In genomic region chr7:131109757-131110293, GRCh38 we compare ENCODE assay signal across 8 cellular contexts.
DNase-seq lines count a peak whose midpoint lies in the region; ATAC-seq and TF ChIP-seq lines count a peak whose summit lies in the region.

No MANE protein-coding gene starts in this region.

- no peak for TF ChIP-seq CTCF in AG09319 (IDR thresholded peaks at IDR 0.05; ENCODE audit: low read depth, low read length)
- TF ChIP-seq CTCF in parathyroid adenoma (IDR thresholded peaks at IDR 0.05): no peak
- peak in 1 of 6 experiments; percentile 6 for TF ChIP-seq CTCF in upper lobe of left lung (IDR thresholded peaks at IDR 0.05)

- intact Hi-C loops in Right ventricle myocardium superior (cut with DNase I): loop anchor here (5.0 to 10.0 kb wide), 2 partner anchors 38 to 195 kb away; no protein-coding TSS in a partner anchor

- peaks cover 8% of the 10 kb centered on the region for H3K4me1 ChIP-seq in parathyroid adenoma
- H3K4me1 ChIP-seq in upper lobe of left lung: peaks cover 31 to 44% (median 39%) of the 10 kb centered on the region in 4 donors

- peak overlapping the region; percentile 99 for H3K27ac ChIP-seq in parathyroid adenoma
- peak overlapping the region; percentile 95 to 100 (median 100) for H3K27ac ChIP-seq in upper lobe of left lung

- H3K9me3 ChIP-seq in parathyroid adenoma (ENCODE audit: control insufficient read depth, low read length) (no peaks in the 10 kb centered on the region), upper lobe of left lung (no peaks in the 10 kb centered on the region)

- no peaks in the 10 kb centered on the region for H3K36me3 ChIP-seq in parathyroid adenoma (ENCODE audit: control insufficient read depth, insufficient read depth, low read length)
- H3K36me3 ChIP-seq in upper lobe of left lung: peaks cover 0 to 8% (median 0%) of the 10 kb centered on the region in 4 donors

- H3K27me3 ChIP-seq in parathyroid adenoma (ENCODE audit: control insufficient read depth, insufficient read depth, low read length) (no peaks in the 10 kb centered on the region), upper lobe of left lung (no peaks in the 10 kb centered on the region)

- ATAC-seq in GM19025 (IDR thresholded peaks at IDR 0.05; ENCODE audit: low read depth, unreplicated experiment) (peak; percentile 24), Right ventricle myocardium superior (ENCODE audit: poor library complexity) (peak; percentile 61), upper lobe of left lung (ENCODE audit: low FRiP score in 2 of 2) (peak; percentile 66 to 72)

- H3K4me2 ChIP-seq in parathyroid adenoma (ENCODE audit: low read length): peak overlapping the region; percentile 78

- H3K4me3 ChIP-seq in parathyroid adenoma (ENCODE audit: low read depth, low read length) (peak overlapping the region; percentile 94), upper lobe of left lung (peak overlapping the region; percentile 49 to 97 (median 79))

- peak overlapping the region; percentile 85 for H2AFZ ChIP-seq in parathyroid adenoma

- H3K79me2 ChIP-seq in parathyroid adenoma: peaks cover 27% of the 10 kb centered on the region

- TF ChIP-seq EP300 in upper lobe of left lung (IDR thresholded peaks at IDR 0.05): peak in 3 of 4 donors; percentile 1 to 78 (median 70)

- WGBS in upper lobe of left lung, 2 donors: 1 to 3% methylated on average over 20 to 28 of the region's 37 CpGs

- peak in 3 of 4 donors; percentile 26 to 87 (median 77) for TF ChIP-seq POLR2A in upper lobe of left lung (IDR thresholded peaks at IDR 0.05)

- H3K9ac ChIP-seq in parathyroid adenoma: peak overlapping the region; percentile 61

- peak; percentile 75 for DNase-seq in AG09319 (ENCODE audit: extremely low read depth, low read depth)
- DNase-seq in Kasumi-1 (lab: John Stamatoyannopoulos, UW): peak; percentile 32 to 47
- peak; percentile 67 for DNase-seq in SK-N-DZ (ENCODE audit: low spot score)
- DNase-seq in activated naive CD8-positive, alpha-beta T cell treated with anti-CD3 and anti-CD28 coated beads, Interleukin-2, amount 50 U/mL, for 16 hours (ENCODE audit: low read depth, low spot score): peak; percentile 29
- peak; percentile 90 for DNase-seq in Right ventricle myocardium superior
- peak; percentile 86 to 94 for DNase-seq in upper lobe of left lung

Comparison
In these comparisons a context has a peak if more than half of its experiments do, and no peak if none do; other contexts are left out.
1. Peak in every context shown above with its lines: DNase-seq, ATAC-seq, H3K4me3 ChIP-seq and H3K27ac ChIP-seq.
2. DNase-seq: peak in every context shown above with its lines; median percentile 90 in Right ventricle myocardium superior; 90 in upper lobe of left lung; 75 in AG09319; 67 in SK-N-DZ; 40 in Kasumi-1; 29 in activated naive CD8-positive, alpha-beta T cell treated with anti-CD3 and anti-CD28 coated beads, Interleukin-2, amount 50 U/mL, for 16 hours.